Comparison of ENCODE assay signal across 11 cellular contexts in the genomic region with DNA sequence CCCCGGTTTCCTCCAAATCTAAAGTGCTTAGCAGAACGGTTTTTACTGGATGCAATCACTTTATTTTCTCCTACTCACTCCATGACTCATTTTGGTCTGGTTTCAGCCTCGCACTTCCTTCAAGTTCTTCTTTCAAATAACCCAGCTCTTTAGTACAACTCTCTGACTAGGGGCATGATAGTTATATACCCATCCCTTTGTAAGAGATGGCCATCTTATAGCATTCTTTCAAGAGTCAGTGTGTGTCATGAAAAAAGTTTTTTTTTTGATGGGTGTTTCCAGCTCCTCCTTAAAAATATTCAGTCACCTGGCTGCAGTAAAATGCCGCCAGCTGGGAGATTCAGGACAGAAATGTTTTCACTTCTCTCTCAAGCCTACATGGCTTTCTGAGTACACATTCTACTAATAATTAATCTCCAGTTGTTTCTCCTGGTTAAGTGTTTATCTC.
DNase-seq lines count a peak whose midpoint lies in the region; ATAC-seq and TF ChIP-seq lines count a peak whose summit lies in the region.
"Had no signal": no experiment of that assay in that cellular context is flagged by ENCODE, and none has a peak within 500 bp of the region (broad histone marks: within the 10 kb centered on the region; RNA-seq: fewer than 3 reads in every experiment).

No MANE protein-coding gene starts in this region.

- TF ChIP-seq CTCF in cardiac fibroblast (IDR thresholded peaks at IDR 0.05; ENCODE audit: low read depth, low read length) (no peak), testis (IDR thresholded peaks at IDR 0.05) (no peak)

- DNase-seq in M059J (ENCODE audit: low read depth): peak; percentile 51
- DNase-seq in cardiac fibroblast (ENCODE audit: low read depth in 2 of 2): peak; percentile 75 to 78
- peak; percentile 69 for DNase-seq in iris pigment epithelial cell (ENCODE audit: low read depth)
- DNase-seq in testis: no peak
- no peak for DNase-seq in activated T-cell treated with anti-CD3 and anti-CD28 coated beads, Interleukin-2, amount 50 U/mL, for 24 hours
- DNase-seq in hippocampal formation (lab: John Stamatoyannopoulos, UW): no peak
- DNase-seq: mesendoderm had no signal

- no peak overlapping the region for H3K4me3 Mint-ChIP-seq in activated T-cell treated with anti-CD3 and anti-CD28 coated beads, Interleukin-2, amount 50 U/mL, for 24 hours
- H3K4me3 Mint-ChIP-seq: activated naive CD4-positive, alpha-beta T cell treated with anti-CD3 and anti-CD28 coated beads, Interleukin-2, amount 50 U/mL, for 24 hours had no signal

- H3K27me3 Mint-ChIP-seq in activated T-cell treated with anti-CD3 and anti-CD28 coated beads, Interleukin-2, amount 50 U/mL, for 24 hours: no peaks in the 10 kb centered on the region
- H3K27me3 Mint-ChIP-seq: activated naive CD4-positive, alpha-beta T cell treated with anti-CD3 and anti-CD28 coated beads, Interleukin-2, amount 50 U/mL, for 24 hours had no signal

- no peak overlapping the region for H3K27ac Mint-ChIP-seq in activated T-cell treated with anti-CD3 and anti-CD28 coated beads, Interleukin-2, amount 50 U/mL, for 24 hours
- H3K27ac Mint-ChIP-seq: activated naive CD4-positive, alpha-beta T cell treated with anti-CD3 and anti-CD28 coated beads, Interleukin-2, amount 50 U/mL, for 24 hours had no signal

- H3K4me3 ChIP-seq in cardiac fibroblast (replicated peaks in 1 of 2; ENCODE audit: low read depth in 2 of 2, low read length in 2 of 2) (no peak overlapping the region), testis (no peak overlapping the region)

- WGBS in testis, 2 donors: 18 to 34% methylated on average over 4 of the region's 4 CpGs

- H3K27me3 ChIP-seq in testis: no peaks in the 10 kb centered on the region

- H3K36me3 ChIP-seq in testis (ENCODE audit: low read depth, missing control alignments): no peaks in the 10 kb centered on the region

- ATAC-seq in GM18907 (IDR thresholded peaks at IDR 0.05; ENCODE audit: unreplicated experiment) (no peak), HG03108 (IDR thresholded peaks at IDR 0.05; ENCODE audit: unreplicated experiment) (no peak)
- ATAC-seq: HCT116 had no signal

- no peaks in the 10 kb centered on the region for H3K9me3 ChIP-seq in testis

- intact Hi-C loops in testis (cut with DNase I; ENCODE audit: low total_unique reads): no loop called here

- peak overlapping the region; percentile 48 to 50 for H3K27ac ChIP-seq in testis

- H3K36me3 Mint-ChIP-seq in activated T-cell treated with anti-CD3 and anti-CD28 coated beads, Interleukin-2, amount 50 U/mL, for 24 hours (ENCODE audit: low read depth): no peaks in the 10 kb centered on the region
- H3K36me3 Mint-ChIP-seq: activated naive CD4-positive, alpha-beta T cell treated with anti-CD3 and anti-CD28 coated beads, Interleukin-2, amount 50 U/mL, for 24 hours had no signal

- TF ChIP-seq POLR2A in testis (IDR thresholded peaks at IDR 0.05): no peak

- H3K9me3 Mint-ChIP-seq in activated T-cell treated with anti-CD3 and anti-CD28 coated beads, Interleukin-2, amount 50 U/mL, for 24 hours: peaks cover 3% of the 10 kb centered on the region
- H3K9me3 Mint-ChIP-seq: activated naive CD4-positive, alpha-beta T cell treated with anti-CD3 and anti-CD28 coated beads, Interleukin-2, amount 50 U/mL, for 24 hours had no signal

- H3K4me1 Mint-ChIP-seq in activated T-cell treated with anti-CD3 and anti-CD28 coated beads, Interleukin-2, amount 50 U/mL, for 24 hours (ENCODE audit: low read depth): no peaks in the 10 kb centered on the region
- H3K4me1 Mint-ChIP-seq: activated naive CD4-positive, alpha-beta T cell treated with anti-CD3 and anti-CD28 coated beads, Interleukin-2, amount 50 U/mL, for 24 hours had no signal

- H3K4me1 ChIP-seq in testis: peaks cover 9% of the 10 kb centered on the region

Comparison
In these comparisons a context has a peak if more than half of its experiments do, and no peak if none do; other contexts are left out.
1. DNase-seq: peak in M059J (single experiment), cardiac fibroblast (2 of 2) and iris pigment epithelial cell (single experiment); none in testis (single experiment), activated T-cell treated with anti-CD3 and anti-CD28 coated beads, Interleukin-2, amount 50 U/mL, for 24 hours (single experiment) and hippocampal formation (0 of 2).